ENCODE assay signal across 8 cellular contexts in genomic region chr4:118279328-118279727, GRCh38.
DNase-seq lines count a peak whose midpoint lies in the region; ATAC-seq and TF ChIP-seq lines count a peak whose summit lies in the region.

No MANE protein-coding gene starts in this region.

- peaks cover 3% of the 10 kb centered on the region; the same call in 1 of the 2 replicates for H3K36me3 ChIP-seq in iPS DF 6.9 (ENCODE audit: control insufficient read depth, insufficient read depth, low read length)

- H3K27ac ChIP-seq in iPS DF 6.9 (ENCODE audit: low read length) = no peak overlapping the region

- POLR2A ChIA-PET in activated CD4-positive, alpha-beta memory T cell treated with anti-CD3 and anti-CD28 coated beads, Interleukin-2, amount 10 ng/mL, durations not matched to agents 7 days and 5 days (lab: Charles Lee) = interaction anchor here (0.9 kb wide), 1 partner anchor 406 kb away, joined by 4 read pairs; the partner anchor contains the start of gene METTL14

- H3K4me3 ChIP-seq in iPS DF 6.9 (ENCODE audit: low read length) = peak overlapping the region; percentile 75; the same call in 1 of the 2 replicates

- ATAC-seq in stimulated activated effector memory CD8-positive, alpha-beta T cell treated with anti-CD3 and anti-CD28 coated beads, Interleukin-12 subunit alpha, Interleukin-12 subunit beta, amount 100 ng/mL, for 72 hours = no peak
- no peak for ATAC-seq in HG02884 (IDR thresholded peaks at IDR 0.05; ENCODE audit: unreplicated experiment)
- no peak for ATAC-seq in GM21619 (IDR thresholded peaks at IDR 0.05; ENCODE audit: unreplicated experiment)

- no peaks in the 10 kb centered on the region for H3K27me3 ChIP-seq in iPS DF 6.9 (ENCODE audit: control insufficient read depth, insufficient read depth, low read length)

- peaks cover 40% of the 10 kb centered on the region for H3K36me3 Mint-ChIP-seq in HFFc6 (ENCODE audit: low read depth)
- peaks cover 32% of the 10 kb centered on the region for H3K36me3 Mint-ChIP-seq in activated CD4-positive, alpha-beta memory T cell treated with anti-CD3 and anti-CD28 coated beads, Interleukin-2, amount 10 ng/mL, durations not matched to agents 7 days and 5 days (ENCODE audit: low read depth)
- peaks cover 58% of the 10 kb centered on the region for H3K36me3 Mint-ChIP-seq in stimulated activated effector memory CD8-positive, alpha-beta T cell treated with anti-CD3 and anti-CD28 coated beads, Interleukin-12 subunit alpha, Interleukin-12 subunit beta, amount 100 ng/mL, for 72 hours

- H3K9me3 Mint-ChIP-seq in HFFc6 = peaks cover 12% of the 10 kb centered on the region
- H3K9me3 Mint-ChIP-seq in activated CD4-positive, alpha-beta memory T cell treated with anti-CD3 and anti-CD28 coated beads, Interleukin-2, amount 10 ng/mL, durations not matched to agents 7 days and 5 days = no peaks in the 10 kb centered on the region
- no peaks in the 10 kb centered on the region for H3K9me3 Mint-ChIP-seq in stimulated activated effector memory CD8-positive, alpha-beta T cell treated with anti-CD3 and anti-CD28 coated beads, Interleukin-12 subunit alpha, Interleukin-12 subunit beta, amount 100 ng/mL, for 72 hours

- H3K9me3 ChIP-seq in iPS DF 6.9 (ENCODE audit: control insufficient read depth, insufficient read depth, low read length) = no peaks in the 10 kb centered on the region

- DNase-seq in HFFc6 = no peak
- no peak for DNase-seq in activated CD4-positive, alpha-beta memory T cell treated with anti-CD3 and anti-CD28 coated beads, Interleukin-2, amount 10 ng/mL, durations not matched to agents 7 days and 5 days
- DNase-seq in iPS DF 6.9 (ENCODE audit: low read depth, low spot score) = no peak
- DNase-seq in stimulated activated effector memory CD8-positive, alpha-beta T cell treated with anti-CD3 and anti-CD28 coated beads, Interleukin-12 subunit alpha, Interleukin-12 subunit beta, amount 100 ng/mL, for 72 hours (ENCODE audit: low spot score in 2 of 2) = no peak
- no peak for DNase-seq in NCI-H345 (lab: John Stamatoyannopoulos, UW)
- no peak for DNase-seq in stimulated activated CD4-positive, alpha-beta T cell treated with anti-CD3 and anti-CD28 coated beads, Interleukin-2, amount 100 ng/mL, for 24 hours

- H3K27ac Mint-ChIP-seq in HFFc6 = peak overlapping the region; percentile 95
- H3K27ac Mint-ChIP-seq in activated CD4-positive, alpha-beta memory T cell treated with anti-CD3 and anti-CD28 coated beads, Interleukin-2, amount 10 ng/mL, durations not matched to agents 7 days and 5 days = peak overlapping the region; percentile 89
- peak overlapping the region; percentile 94 for H3K27ac Mint-ChIP-seq in stimulated activated effector memory CD8-positive, alpha-beta T cell treated with anti-CD3 and anti-CD28 coated beads, Interleukin-12 subunit alpha, Interleukin-12 subunit beta, amount 100 ng/mL, for 72 hours

- H3K4me3 Mint-ChIP-seq in HFFc6 = peak overlapping the region; percentile 87
- H3K4me3 Mint-ChIP-seq in activated CD4-positive, alpha-beta memory T cell treated with anti-CD3 and anti-CD28 coated beads, Interleukin-2, amount 10 ng/mL, durations not matched to agents 7 days and 5 days = peak overlapping the region; percentile 93
- peak overlapping the region; percentile 78 for H3K4me3 Mint-ChIP-seq in stimulated activated effector memory CD8-positive, alpha-beta T cell treated with anti-CD3 and anti-CD28 coated beads, Interleukin-12 subunit alpha, Interleukin-12 subunit beta, amount 100 ng/mL, for 72 hours

- CTCF ChIA-PET in activated CD4-positive, alpha-beta memory T cell treated with anti-CD3 and anti-CD28 coated beads, Interleukin-2, amount 10 ng/mL, durations not matched to agents 7 days and 5 days (lab: Charles Lee) = interaction anchor here (1.0 kb wide), 1 partner anchor 74 kb away, joined by 6 read pairs; the partner anchor contains the start of gene PRSS12

- peaks cover 61% of the 10 kb centered on the region for H3K4me1 Mint-ChIP-seq in HFFc6 (ENCODE audit: low read depth)
- H3K4me1 Mint-ChIP-seq in activated CD4-positive, alpha-beta memory T cell treated with anti-CD3 and anti-CD28 coated beads, Interleukin-2, amount 10 ng/mL, durations not matched to agents 7 days and 5 days = peaks cover 43% of the 10 kb centered on the region
- peaks cover 40% of the 10 kb centered on the region for H3K4me1 Mint-ChIP-seq in stimulated activated effector memory CD8-positive, alpha-beta T cell treated with anti-CD3 and anti-CD28 coated beads, Interleukin-12 subunit alpha, Interleukin-12 subunit beta, amount 100 ng/mL, for 72 hours

- no peaks in the 10 kb centered on the region for H3K4me1 ChIP-seq in iPS DF 6.9 (ENCODE audit: control insufficient read depth, insufficient read depth, low read length)

- H3K27me3 Mint-ChIP-seq in HFFc6 (ENCODE audit: insufficient read depth) = peaks cover 19% of the 10 kb centered on the region
- H3K27me3 Mint-ChIP-seq in activated CD4-positive, alpha-beta memory T cell treated with anti-CD3 and anti-CD28 coated beads, Interleukin-2, amount 10 ng/mL, durations not matched to agents 7 days and 5 days = no peaks in the 10 kb centered on the region

- no CpG with 5 or more reads among the region's 13 CpGs for WGBS in iPS DF 6.9 (ENCODE audit: insufficient coverage, insufficient read length)

- no peak for TF ChIP-seq CTCF in HFFc6 (IDR thresholded peaks at IDR 0.05)
